17 cellular contexts compared by ENCODE assay signal in the genomic region with DNA sequence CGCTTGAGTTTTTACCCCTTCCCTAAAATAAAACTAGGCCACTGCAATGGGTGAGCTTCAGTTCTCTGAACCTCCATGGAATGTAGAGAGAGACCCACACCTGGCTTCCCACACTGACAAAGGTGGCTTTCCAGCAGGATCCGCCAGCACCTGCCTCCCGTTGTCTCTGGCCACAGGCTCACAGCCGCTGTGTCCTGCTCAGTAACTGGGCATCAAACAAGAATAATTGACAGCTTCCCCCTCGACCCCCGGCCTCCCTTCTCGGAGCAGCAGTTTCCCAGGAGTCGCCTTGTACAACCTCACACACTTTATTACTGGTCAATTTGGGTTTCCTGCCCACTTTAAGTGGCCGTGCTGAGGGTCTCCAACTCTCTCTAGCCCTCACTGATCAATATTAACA.
A peak's percentile ranks its signal among the peaks of the same experiment; 100 is the strongest.
DNase-seq lines count a peak whose midpoint lies in the region; ATAC-seq and TF ChIP-seq lines count a peak whose summit lies in the region.
"Had no signal": no experiment of that assay in that cellular context is flagged by ENCODE, and none has a peak within 500 bp of the region (broad histone marks: within the 10 kb centered on the region; RNA-seq: fewer than 3 reads in every experiment).

No MANE protein-coding gene starts in this region.

- WGBS in heart right ventricle, 2 donors, result 76 to 88% methylated on average over 9 of the region's 9 CpGs

- H3K27me3 ChIP-seq in heart right ventricle, result peaks cover 0 to 4% (median 0%) of the 10 kb centered on the region in 7 donors
- H3K27me3 ChIP-seq: BLaER1 treated with 17β-estradiol and CSF1 and Interleukin-3, amounts not matched to agents 10 nM and 100 nM had no signal

- H3K36me3 Mint-ChIP-seq in glutamatergic neuron (ENCODE audit: unreplicated experiment), result peaks cover 3% of the 10 kb centered on the region
- no peaks in the 10 kb centered on the region for H3K36me3 Mint-ChIP-seq in neural crest cell (ENCODE audit: low read depth)
- H3K36me3 Mint-ChIP-seq: CD8-positive, alpha-beta T cell had no signal

- H3K4me3 Mint-ChIP-seq in glutamatergic neuron (ENCODE audit: unreplicated experiment) (no peak overlapping the region), neural crest cell (peak overlapping the region; percentile 3)
- H3K4me3 Mint-ChIP-seq: B cell; CD8-positive, alpha-beta T cell; HFFc6 had no signal

- H3K27ac Mint-ChIP-seq in glutamatergic neuron (ENCODE audit: unreplicated experiment) (peak overlapping the region; percentile 9), neural crest cell (ENCODE audit: unreplicated experiment) (peak overlapping the region; percentile 48)
- H3K27ac Mint-ChIP-seq: B cell; CD8-positive, alpha-beta T cell; HFFc6 had no signal

- H3K9me3 Mint-ChIP-seq in glutamatergic neuron (ENCODE audit: unreplicated experiment), result peaks cover 4% of the 10 kb centered on the region
- no peaks in the 10 kb centered on the region for H3K9me3 Mint-ChIP-seq in neural crest cell
- H3K9me3 Mint-ChIP-seq: CD8-positive, alpha-beta T cell; HFFc6 had no signal

- no peak overlapping the region for H3K4me3 ChIP-seq in heart right ventricle
- H3K4me3 ChIP-seq: BLaER1 treated with 17β-estradiol and CSF1 and Interleukin-3, amounts not matched to agents 10 nM and 100 nM; GM23248 had no signal

- TF ChIP-seq CTCF in VCaP (conservative IDR thresholded peaks at IDR 0.05) (no peak), glutamatergic neuron (IDR thresholded peaks at IDR 0.05; ENCODE audit: partially characterized antibody, unreplicated experiment) (no peak), neural crest cell (conservative IDR thresholded peaks at IDR 0.05) (no peak), heart right ventricle (IDR thresholded peaks at IDR 0.05) (no peak)

- intact Hi-C loops in heart right ventricle (cut with DNase I), result loop anchor here in 1 of 10 donors (10.0 kb wide), 1 partner anchor 164 kb away; no protein-coding TSS in a partner anchor

- no peaks in the 10 kb centered on the region for H3K36me3 ChIP-seq in heart right ventricle
- H3K36me3 ChIP-seq: BLaER1 treated with 17β-estradiol and CSF1 and Interleukin-3, amounts not matched to agents 10 nM and 100 nM had no signal

- DNase-seq in glutamatergic neuron, result peak; percentile 28
- no peak for DNase-seq in neural crest cell (ENCODE audit: low read depth, low spot score)
- no peak for DNase-seq in heart right ventricle
- DNase-seq in NCI-H1048 (lab: John Stamatoyannopoulos, UW), result no peak
- DNase-seq: Calu3; CD8-positive, alpha-beta T cell; DMS79 treated with DMSO at 0.1 percent for 48 hours; GF-D8; GM23248; H7; HFFc6 had no signal

- peak overlapping the region; percentile 34; the same call in 1 of the 2 replicates for H3K27ac ChIP-seq in VCaP
- H3K27ac ChIP-seq in heart right ventricle, result no peak overlapping the region
- H3K27ac ChIP-seq: BLaER1 treated with 17β-estradiol and CSF1 and Interleukin-3, amounts not matched to agents 10 nM and 100 nM; GM23248; HL-60 had no signal

- H3K4me1 Mint-ChIP-seq in glutamatergic neuron (ENCODE audit: low read depth, unreplicated experiment), result peaks cover 36% of the 10 kb centered on the region
- H3K4me1 Mint-ChIP-seq in neural crest cell, result peaks cover 41% of the 10 kb centered on the region
- H3K4me1 Mint-ChIP-seq: B cell had no signal

- H3K27me3 Mint-ChIP-seq in glutamatergic neuron (ENCODE audit: unreplicated experiment) (peaks cover 3% of the 10 kb centered on the region), neural crest cell (ENCODE audit: low read depth) (no peaks in the 10 kb centered on the region)
- H3K27me3 Mint-ChIP-seq: B cell had no signal

- H3K9me3 ChIP-seq in heart right ventricle, result no peaks in the 10 kb centered on the region
- H3K9me3 ChIP-seq: BLaER1 treated with 17β-estradiol and CSF1 and Interleukin-3, amounts not matched to agents 10 nM and 100 nM had no signal

- no peaks in the 10 kb centered on the region for H3K4me1 ChIP-seq in heart right ventricle

- no peak for ATAC-seq in heart right ventricle
- ATAC-seq in GM21619 (IDR thresholded peaks at IDR 0.05; ENCODE audit: unreplicated experiment), result no peak
- ATAC-seq: CD8-positive, alpha-beta T cell; HCT116 had no signal
